In the genomic region with DNA sequence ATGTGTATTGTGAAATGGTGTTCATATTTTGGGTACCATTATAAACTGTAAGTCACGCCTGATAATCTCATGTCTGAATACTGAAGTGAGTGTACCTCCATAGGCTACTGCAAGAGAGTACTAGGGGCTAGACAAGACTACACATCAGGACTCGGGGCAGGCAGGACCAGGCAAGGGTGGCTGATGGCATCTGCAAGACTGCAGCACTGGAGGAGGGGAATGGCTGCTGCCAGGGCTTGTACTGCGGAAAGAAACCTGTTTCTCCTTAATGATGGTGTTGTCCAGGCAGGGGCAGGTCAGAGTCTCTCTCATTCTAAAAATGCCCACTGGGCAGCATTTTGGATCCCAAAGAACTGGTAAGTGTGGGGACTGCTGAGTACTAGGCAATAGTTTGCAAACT, we compare ENCODE assay signal across 34 cellular contexts.
"Had no signal": no experiment of that assay in that cellular context is flagged by ENCODE, and none has a peak within 500 bp of the region (broad histone marks: within the 10 kb centered on the region; RNA-seq: fewer than 3 reads in every experiment).

No MANE protein-coding gene starts in this region.

- H3K27me3 Mint-ChIP-seq: activated B cell treated with CpG ODN at 0.5 μM for 24 hours had no signal

- H3K4me3 Mint-ChIP-seq: activated B cell treated with CpG ODN at 0.5 μM for 24 hours; activated CD4-positive, alpha-beta memory T cell treated with anti-CD3 and anti-CD28 coated beads for 36 hours; activated CD4-positive, alpha-beta T cell treated with anti-CD3 and anti-CD28 coated beads, Interleukin-2, amount 10 ng/mL, durations not matched to agents 24 days and 14 days; activated CD8-positive, alpha-beta T cell treated with anti-CD3 and anti-CD28 coated beads for 36 hours; activated naive CD8-positive, alpha-beta T cell treated with anti-CD3 and anti-CD28 coated beads for 36 hours; activated T-cell treated with anti-CD3 and anti-CD28 coated beads, Interleukin-2, amount 50 U/mL, for 4 hours; activated T-cell treated with anti-CD3 and anti-CD28 coated beads, Interleukin-2, amount 50 U/mL, for 72 hours; activated T-helper 1 cell treated with anti-CD3 and anti-CD28 coated beads, Interleukin-12 subunit alpha, Interleukin-12 subunit beta, Interleukin-2, Interleukin-4 antibody, amounts not matched to agents 30 ng/mL and 10 ng/mL and 1 ng/mL, durations not matched to agents 14 hours and 24 hours and 36 hours; activated T-helper 17 cell treated with anti-CD3 and anti-CD28 coated beads, Interleukin-2, amount 50 U/mL, for 72 hours; T-helper 1 cell treated with Interleukin-12 subunit alpha and Interleukin-12 subunit beta and Interleukin-4 antibody, amounts not matched to agents 30 μg/mL and 1 μg/mL, for 36 hours; T-helper 2 cell treated with Interferon-gamma antibody and Interleukin-4, amounts not matched to agents 5 μg/mL and 100 μg/mL, for 36 hours had no signal

- H3K27ac Mint-ChIP-seq: activated B cell treated with CpG ODN at 0.5 μM for 24 hours; activated CD4-positive, alpha-beta memory T cell treated with anti-CD3 and anti-CD28 coated beads for 36 hours; activated CD4-positive, alpha-beta T cell treated with anti-CD3 and anti-CD28 coated beads, Interleukin-2, amount 10 ng/mL, durations not matched to agents 24 days and 14 days; activated CD8-positive, alpha-beta T cell treated with anti-CD3 and anti-CD28 coated beads for 36 hours; activated naive CD4-positive, alpha-beta T cell treated with anti-CD3 and anti-CD28 coated beads, Interleukin-2, amount 50 U/mL, for 72 hours; activated naive CD8-positive, alpha-beta T cell treated with anti-CD3 and anti-CD28 coated beads for 36 hours; activated T-cell treated with anti-CD3 and anti-CD28 coated beads, Interleukin-2, amount 50 U/mL, for 72 hours; activated T-helper 1 cell treated with anti-CD3 and anti-CD28 coated beads, Interleukin-12 subunit alpha, Interleukin-12 subunit beta, Interleukin-2, Interleukin-4 antibody, amounts not matched to agents 30 ng/mL and 10 ng/mL and 1 ng/mL, durations not matched to agents 14 hours and 24 hours and 36 hours; activated T-helper 17 cell treated with anti-CD3 and anti-CD28 coated beads, Interleukin-2, amount 50 U/mL, for 72 hours; T-helper 1 cell treated with Interleukin-12 subunit alpha and Interleukin-12 subunit beta and Interleukin-4 antibody, amounts not matched to agents 30 μg/mL and 1 μg/mL, for 36 hours; T-helper 2 cell treated with Interferon-gamma antibody and Interleukin-4, amounts not matched to agents 5 μg/mL and 100 μg/mL, for 36 hours had no signal

- FAIRE-seq: astrocyte had no signal

- DNase-seq: activated B cell treated with CpG ODN at 0.5 μM for 24 hours; activated CD4-positive, alpha-beta memory T cell treated with anti-CD3 and anti-CD28 coated beads for 36 hours; activated CD4-positive, alpha-beta T cell treated with anti-CD3 and anti-CD28 coated beads for 4 hours; activated CD4-positive, alpha-beta T cell treated with anti-CD3 and anti-CD28 coated beads, Interleukin-2, amount 10 ng/mL, durations not matched to agents 24 days and 14 days; activated CD4-positive, alpha-beta T cell treated with anti-CD3 and anti-CD28 coated beads, Interleukin-2, amount 50 U/mL, for 1 hour; activated CD4-positive, alpha-beta T cell treated with anti-CD3 and anti-CD28 coated beads, Interleukin-2, amount 50 U/mL, for 4 hours; activated CD4-positive, CD25-positive, alpha-beta regulatory T cell treated with anti-CD3 and anti-CD28 coated beads, Interleukin-2, amount 50 U/mL, for 72 hours; activated CD8-positive, alpha-beta memory T cell treated with anti-CD3 and anti-CD28 coated beads, Interleukin-2, amount 50 U/mL, for 4 hours; activated CD8-positive, alpha-beta T cell treated with anti-CD3 and anti-CD28 coated beads for 36 hours; activated effector memory CD4-positive, alpha-beta T cell treated with anti-CD3 and anti-CD28 coated beads, Interleukin-2, amount 50 U/mL, for 16 hours; activated naive CD4-positive, alpha-beta T cell treated with anti-CD3 and anti-CD28 coated beads, Interleukin-2, amount 50 U/mL, for 16 hours; activated naive CD4-positive, alpha-beta T cell treated with Interleukin-2 at 50 U/mL for 16 hours; activated naive CD8-positive, alpha-beta T cell treated with anti-CD3 and anti-CD28 coated beads for 36 hours; activated T-cell treated with anti-CD3 and anti-CD28 coated beads for 4 hours; activated T-cell treated with anti-CD3 and anti-CD28 coated beads, Interleukin-2, amount 50 U/mL, for 1 hour; activated T-cell treated with anti-CD3 and anti-CD28 coated beads, Interleukin-2, amount 50 U/mL, for 4 hours; activated T-cell treated with anti-CD3 and anti-CD28 coated beads, Interleukin-2, amount 50 U/mL, for 72 hours; adrenal gland; amniotic stem cell; aorta; body of pancreas; brain microvascular endothelial cell; central memory CD4-positive, alpha-beta T cell; T-helper 1 cell; T-helper 2 cell; T-helper 9 cell had no signal

- H3K36me3 Mint-ChIP-seq: activated CD4-positive, alpha-beta memory T cell treated with anti-CD3 and anti-CD28 coated beads for 36 hours; activated naive CD4-positive, alpha-beta T cell treated with anti-CD3 and anti-CD28 coated beads, Interleukin-2, amount 50 U/mL, for 72 hours; activated naive CD8-positive, alpha-beta T cell treated with anti-CD3 and anti-CD28 coated beads for 36 hours had no signal

- H3K27ac ChIP-seq: adrenal gland, body of pancreas, brain microvascular endothelial cell, breast epithelium, VCaP had no signal

- H3K9me3 Mint-ChIP-seq: activated B cell treated with CpG ODN at 0.5 μM for 24 hours; activated CD4-positive, alpha-beta memory T cell treated with anti-CD3 and anti-CD28 coated beads for 36 hours; activated CD4-positive, alpha-beta T cell treated with anti-CD3 and anti-CD28 coated beads, Interleukin-2, amount 10 ng/mL, durations not matched to agents 24 days and 14 days; activated CD8-positive, alpha-beta T cell treated with anti-CD3 and anti-CD28 coated beads for 36 hours; activated naive CD4-positive, alpha-beta T cell treated with anti-CD3 and anti-CD28 coated beads, Interleukin-2, amount 50 U/mL, for 72 hours; activated naive CD8-positive, alpha-beta T cell treated with anti-CD3 and anti-CD28 coated beads for 36 hours; activated T-cell treated with anti-CD3 and anti-CD28 coated beads, Interleukin-2, amount 50 U/mL, for 4 hours; activated T-helper 1 cell treated with anti-CD3 and anti-CD28 coated beads, Interleukin-12 subunit alpha, Interleukin-12 subunit beta, Interleukin-2, Interleukin-4 antibody, amounts not matched to agents 30 ng/mL and 10 ng/mL and 1 ng/mL, durations not matched to agents 14 hours and 24 hours and 36 hours; activated T-helper 17 cell treated with anti-CD3 and anti-CD28 coated beads, Interleukin-2, amount 50 U/mL, for 72 hours; T-helper 1 cell treated with Interleukin-12 subunit alpha and Interleukin-12 subunit beta and Interleukin-4 antibody, amounts not matched to agents 30 μg/mL and 1 μg/mL, for 36 hours; T-helper 2 cell treated with Interferon-gamma antibody and Interleukin-4, amounts not matched to agents 5 μg/mL and 100 μg/mL, for 36 hours had no signal

- H3K36me3 ChIP-seq: adrenal gland, brain microvascular endothelial cell, breast epithelium had no signal

- H3K4me3 ChIP-seq: adrenal gland, body of pancreas, breast epithelium had no signal

- H3K9me3 ChIP-seq: adrenal gland, body of pancreas, breast epithelium had no signal

- ATAC-seq: activated CD8-positive, alpha-beta T cell treated with anti-CD3 and anti-CD28 coated beads for 36 hours; activated naive CD4-positive, alpha-beta T cell treated with anti-CD3 and anti-CD28 coated beads, Interleukin-2, amount 50 U/mL, for 72 hours; activated T-cell treated with anti-CD3 and anti-CD28 coated beads, Interleukin-2, amount 50 U/mL, for 4 hours; activated T-cell treated with anti-CD3 and anti-CD28 coated beads, Interleukin-2, amount 50 U/mL, for 72 hours; activated T-helper 17 cell treated with anti-CD3 and anti-CD28 coated beads, Interleukin-2, amount 50 U/mL, for 72 hours; body of pancreas had no signal

- H3K27me3 ChIP-seq: adrenal gland, body of pancreas, brain microvascular endothelial cell, breast epithelium had no signal

- H3K4me1 ChIP-seq: body of pancreas, breast epithelium had no signal
